ENCODE assay signal across 1 cellular context in the genomic region with DNA sequence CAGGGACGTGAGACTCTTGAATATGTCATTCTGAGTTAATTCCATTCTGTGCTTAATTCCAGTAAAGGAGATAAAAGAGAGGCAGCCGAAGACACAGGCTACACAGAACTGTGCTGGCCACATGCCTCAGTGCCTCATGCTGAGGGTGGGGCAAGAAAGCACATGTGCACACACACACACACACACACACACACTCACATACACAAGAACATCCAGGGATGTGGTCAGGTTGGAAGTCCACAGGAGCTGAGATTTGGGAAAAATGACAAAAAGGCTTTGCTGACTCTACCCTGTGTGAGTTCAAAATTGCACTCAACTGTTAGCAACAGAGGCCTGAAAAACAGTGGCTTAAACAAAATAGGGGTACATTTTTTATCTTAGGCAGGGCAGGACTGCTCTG.
TF ChIP-seq lines count a peak whose summit lies in the region.

No MANE protein-coding gene starts in this region.

TF ChIP-seq in IMR-90, 13 proteins besides CTCF, POLR2A, EP300 and RAD21 (continued from another document):
- TF ChIP-seq RCOR1 (IDR thresholded peaks at IDR 0.05; ENCODE audit: insufficient replicate concordance, low read length): no peak
- TF ChIP-seq, protein P1, sequence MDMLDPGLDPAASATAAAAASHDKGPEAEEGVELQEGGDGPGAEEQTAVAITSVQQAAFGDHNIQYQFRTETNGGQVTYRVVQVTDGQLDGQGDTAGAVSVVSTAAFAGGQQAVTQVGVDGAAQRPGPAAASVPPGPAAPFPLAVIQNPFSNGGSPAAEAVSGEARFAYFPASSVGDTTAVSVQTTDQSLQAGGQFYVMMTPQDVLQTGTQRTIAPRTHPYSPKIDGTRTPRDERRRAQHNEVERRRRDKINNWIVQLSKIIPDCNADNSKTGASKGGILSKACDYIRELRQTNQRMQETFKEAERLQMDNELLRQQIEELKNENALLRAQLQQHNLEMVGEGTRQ (IDR thresholded peaks at IDR 0.05; ENCODE audit: low read depth, low read length): no peak
- TF ChIP-seq MXI1 (IDR thresholded peaks at IDR 0.05; ENCODE audit: borderline replicate concordance, low read depth, low read length): no peak
TF ChIP-seq in IMR-90: peak in this region for 0.
